Comparison of ENCODE assay signal across 11 cellular contexts in genomic region chr3:66633564-66633963, GRCh38.
"Had no signal": no experiment of that assay in that cellular context is flagged by ENCODE, and none has a peak within 500 bp of the region (broad histone marks: within the 10 kb centered on the region; RNA-seq: fewer than 3 reads in every experiment).

No MANE protein-coding gene starts in this region.

- DNase-seq: activated B cell treated with CpG ODN at 0.5 μM for 24 hours; activated CD4-positive, alpha-beta T cell treated with anti-CD3 and anti-CD28 coated beads, Interleukin-2, amount 50 U/mL, for 1 hour; activated naive CD4-positive, alpha-beta T cell treated with anti-CD3 and anti-CD28 coated beads for 36 hours; activated T-cell treated with anti-CD3 and anti-CD28 coated beads for 4 hours; caudate nucleus; effector memory CD4-positive, alpha-beta T cell; left colon; midbrain; tibial artery; uterus had no signal

- H3K4me3 Mint-ChIP-seq: activated B cell treated with CpG ODN at 0.5 μM for 24 hours; activated naive CD4-positive, alpha-beta T cell treated with anti-CD3 and anti-CD28 coated beads for 36 hours; activated T-helper 17 cell treated with anti-CD3 and anti-CD28 coated beads, Interleukin-2, amount 50 U/mL, for 72 hours had no signal

- ATAC-seq: activated T-helper 17 cell treated with anti-CD3 and anti-CD28 coated beads, Interleukin-2, amount 50 U/mL, for 72 hours; left colon had no signal

- H3K27me3 Mint-ChIP-seq: activated T-helper 17 cell treated with anti-CD3 and anti-CD28 coated beads, Interleukin-2, amount 50 U/mL, for 72 hours had no signal

- H3K27ac Mint-ChIP-seq: activated B cell treated with CpG ODN at 0.5 μM for 24 hours; activated naive CD4-positive, alpha-beta T cell treated with anti-CD3 and anti-CD28 coated beads for 36 hours; activated T-helper 17 cell treated with anti-CD3 and anti-CD28 coated beads, Interleukin-2, amount 50 U/mL, for 72 hours had no signal

- H3K4me1 Mint-ChIP-seq: activated T-helper 17 cell treated with anti-CD3 and anti-CD28 coated beads, Interleukin-2, amount 50 U/mL, for 72 hours had no signal

- H3K9me3 Mint-ChIP-seq: activated B cell treated with CpG ODN at 0.5 μM for 24 hours; activated naive CD4-positive, alpha-beta T cell treated with anti-CD3 and anti-CD28 coated beads for 36 hours; activated T-helper 17 cell treated with anti-CD3 and anti-CD28 coated beads, Interleukin-2, amount 50 U/mL, for 72 hours had no signal
